In the genomic region with DNA sequence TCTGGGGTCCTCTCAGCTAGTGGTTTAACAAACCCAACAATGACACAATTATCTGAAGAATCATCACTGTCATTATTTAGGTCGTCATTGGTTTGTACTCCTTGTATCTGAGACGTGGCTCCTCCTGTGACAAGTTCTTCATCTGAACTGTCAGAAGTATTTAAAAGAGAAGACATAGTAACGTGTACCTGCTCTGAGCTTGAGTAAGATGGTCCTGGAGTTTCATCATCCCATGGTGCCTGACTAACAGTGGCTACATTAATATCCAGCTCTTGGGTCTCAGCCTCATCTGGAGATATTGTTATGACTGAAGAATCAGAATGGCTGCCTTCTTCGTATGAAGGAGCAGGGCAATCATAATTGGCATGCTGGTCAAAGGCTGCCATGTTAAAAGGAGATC, we compare ENCODE assay signal across 21 cellular contexts. TPM values are rescaled to one million over a fixed set of nuclear protein-coding genes. Genes with fewer than 3 reads are reported as not detected.
A peak's percentile ranks its signal among the peaks of the same experiment; 100 is the strongest.
DNase-seq lines count a peak whose midpoint lies in the region; ATAC-seq, FAIRE-seq and TF ChIP-seq lines count a peak whose summit lies in the region.
"Had no signal": no experiment of that assay in that cellular context is flagged by ENCODE, and none has a peak within 500 bp of the region (broad histone marks: within the 10 kb centered on the region; RNA-seq: fewer than 3 reads in every experiment).

No MANE protein-coding gene starts in this region.

- POLR2A ChIA-PET in activated CD4-positive, alpha-beta T cell treated with anti-CD3 and anti-CD28 coated beads for 36 hours (lab: Charles Lee): interaction anchor here (0.8 kb wide), 1 partner anchor 159 kb away, joined by 3 read pairs; no protein-coding TSS in a partner anchor
- POLR2A ChIA-PET in A549 (lab: Yijun Ruan, JAX): no interaction called here
- POLR2A ChIA-PET in WTC11 (lab: Charles Lee): no interaction called here

- CTCF ChIA-PET in activated CD4-positive, alpha-beta T cell treated with anti-CD3 and anti-CD28 coated beads for 36 hours (lab: Charles Lee): interaction anchor here (0.7 to 3.1 kb wide), 3 partner anchors 12 to 163 kb away, joined by 3 to 12 read pairs (median 6); no protein-coding TSS in a partner anchor
- CTCF ChIA-PET in A549 (lab: Yijun Ruan, JAX): interaction anchor here (1.1 to 9.3 kb wide), 3 partner anchors 17 to 166 kb away, joined by 4 to 91 read pairs (median 19); a partner anchor contains a TSS
- CTCF ChIA-PET in WTC11 (lab: Charles Lee): no interaction called here

- ATAC-seq in activated CD4-positive, alpha-beta T cell treated with anti-CD3 and anti-CD28 coated beads for 36 hours: peak; percentile 26
- no peak for ATAC-seq in A549
- ATAC-seq in WTC11: no peak
- ATAC-seq: GM12878 had no signal

- no peaks in the 10 kb centered on the region for H3K27me3 Mint-ChIP-seq in activated CD4-positive, alpha-beta T cell treated with anti-CD3 and anti-CD28 coated beads for 36 hours
- H3K27me3 Mint-ChIP-seq in WTC11 (ENCODE audit: low read depth): no peaks in the 10 kb centered on the region
- H3K27me3 Mint-ChIP-seq: CD4-positive, alpha-beta memory T cell had no signal

- no peak for TF ChIP-seq CTCF in A549 (IDR thresholded peaks at IDR 0.05)
- TF ChIP-seq CTCF in WTC11 (IDR thresholded peaks at IDR 0.05): no peak

- H3K4me3 Mint-ChIP-seq in activated CD4-positive, alpha-beta T cell treated with anti-CD3 and anti-CD28 coated beads for 36 hours: no peak overlapping the region
- no peak overlapping the region for H3K4me3 Mint-ChIP-seq in WTC11
- H3K4me3 Mint-ChIP-seq: CD4-positive, alpha-beta memory T cell had no signal

- no peak for DNase-seq in activated CD4-positive, alpha-beta T cell treated with anti-CD3 and anti-CD28 coated beads for 36 hours
- no peak for DNase-seq in activated CD4-positive, alpha-beta T cell treated with anti-CD3 and anti-CD28 coated beads, Interleukin-2, amount 50 U/mL, for 48 hours
- DNase-seq in A549 (ENCODE audit: low read depth in 1 of 2, low spot score in 1 of 2) (no peak), WTC11 (ENCODE audit: low spot score) (no peak), medulla oblongata (ENCODE audit: extremely low spot score) (no peak), UCSD-AML1 (lab: John Stamatoyannopoulos, UW; ENCODE audit: unreplicated experiment) (no peak)
- DNase-seq: C1 segment of cervical spinal cord; Calu3; CD4-positive, alpha-beta memory T cell; COR-L47; DMS153; DND-41; GM23248; H7; HCEC 1CT had no signal

- H3K4me1 ChIP-seq in A549: no peaks in the 10 kb centered on the region

- H3K4me1 Mint-ChIP-seq in activated CD4-positive, alpha-beta T cell treated with anti-CD3 and anti-CD28 coated beads for 36 hours: peaks cover 12% of the 10 kb centered on the region
- H3K4me1 Mint-ChIP-seq in WTC11: no peaks in the 10 kb centered on the region

- no peak overlapping the region for H3K27ac Mint-ChIP-seq in activated CD4-positive, alpha-beta T cell treated with anti-CD3 and anti-CD28 coated beads for 36 hours
- no peak overlapping the region for H3K27ac Mint-ChIP-seq in WTC11

- no peak overlapping the region for H3K4me3 ChIP-seq in A549
- H3K4me3 ChIP-seq: GM12878, GM23248 had no signal

- FAIRE-seq in A549 (lab: Jason Lieb, UNC): peak; percentile 32
- FAIRE-seq: A204.1, G401.6, GM12878, GM19239, H1 had no signal

- no peaks in the 10 kb centered on the region for H3K9me3 ChIP-seq in A549

- TF ChIP-seq RAD21 in A549 (conservative IDR thresholded peaks at IDR 0.05 in 1 of 2, IDR thresholded peaks at IDR 0.05 in 1 of 2): no peak

- intact Hi-C loops in activated CD4-positive, alpha-beta T cell treated with anti-CD3 and anti-CD28 coated beads for 36 hours (cut with DNase I, micrococcal nuclease): no loop called here

- H3K27ac ChIP-seq in A549: no peak overlapping the region
- H3K27ac ChIP-seq: 22Rv1, GM23248 had no signal

- no peak for TF ChIP-seq EP300 in A549 (IDR thresholded peaks at IDR 0.05)

- 91% methylated on average over 4 of the region's 4 CpGs for WGBS in A549 (ENCODE audit: missing lambda C conversion rate)

- no peak overlapping the region for H3K4me2 ChIP-seq in A549

- TF ChIP-seq POLR2A in A549 (IDR thresholded peaks at IDR 0.05; ENCODE audit: low read length): no peak

- H3K36me3 Mint-ChIP-seq in activated CD4-positive, alpha-beta T cell treated with anti-CD3 and anti-CD28 coated beads for 36 hours (ENCODE audit: low read depth): peaks cover 37% of the 10 kb centered on the region
- H3K36me3 Mint-ChIP-seq in WTC11: peaks cover 39% of the 10 kb centered on the region

- no peaks in the 10 kb centered on the region for H3K9me3 Mint-ChIP-seq in activated CD4-positive, alpha-beta T cell treated with anti-CD3 and anti-CD28 coated beads for 36 hours (ENCODE audit: low read depth)
- H3K9me3 Mint-ChIP-seq in WTC11: no peaks in the 10 kb centered on the region

TF ChIP-seq in A549, 52 proteins besides CTCF, POLR2A, EP300 and RAD21 (continues in another document):
- TF ChIP-seq PHF8 (IDR thresholded peaks at IDR 0.05; ENCODE audit: borderline replicate concordance, low read depth) (no peak), CEBPB (IDR thresholded peaks at IDR 0.05) (no peak), ZSCAN20 (CRISPR knock-in tag; IDR thresholded peaks at IDR 0.05) (no peak)
- TF ChIP-seq, protein P1, sequence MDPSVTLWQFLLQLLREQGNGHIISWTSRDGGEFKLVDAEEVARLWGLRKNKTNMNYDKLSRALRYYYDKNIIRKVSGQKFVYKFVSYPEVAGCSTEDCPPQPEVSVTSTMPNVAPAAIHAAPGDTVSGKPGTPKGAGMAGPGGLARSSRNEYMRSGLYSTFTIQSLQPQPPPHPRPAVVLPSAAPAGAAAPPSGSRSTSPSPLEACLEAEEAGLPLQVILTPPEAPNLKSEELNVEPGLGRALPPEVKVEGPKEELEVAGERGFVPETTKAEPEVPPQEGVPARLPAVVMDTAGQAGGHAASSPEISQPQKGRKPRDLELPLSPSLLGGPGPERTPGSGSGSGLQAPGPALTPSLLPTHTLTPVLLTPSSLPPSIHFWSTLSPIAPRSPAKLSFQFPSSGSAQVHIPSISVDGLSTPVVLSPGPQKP (IDR thresholded peaks at IDR 0.05; ENCODE audit: low read depth, low read length): no peak

TF ChIP-seq in WTC11, 78 proteins besides CTCF, POLR2A, EP300 and RAD21:
- TF ChIP-seq ATF1 (CRISPR knock-in tag; IDR thresholded peaks at IDR 0.05) (no peak), GABPB1 (CRISPR knock-in tag; IDR thresholded peaks at IDR 0.05) (peak; percentile 52; the same call in 1 of the 2 replicates), ZNF423 (CRISPR knock-in tag; IDR thresholded peaks at IDR 0.05) (no peak)
- TF ChIP-seq, protein P2, sequence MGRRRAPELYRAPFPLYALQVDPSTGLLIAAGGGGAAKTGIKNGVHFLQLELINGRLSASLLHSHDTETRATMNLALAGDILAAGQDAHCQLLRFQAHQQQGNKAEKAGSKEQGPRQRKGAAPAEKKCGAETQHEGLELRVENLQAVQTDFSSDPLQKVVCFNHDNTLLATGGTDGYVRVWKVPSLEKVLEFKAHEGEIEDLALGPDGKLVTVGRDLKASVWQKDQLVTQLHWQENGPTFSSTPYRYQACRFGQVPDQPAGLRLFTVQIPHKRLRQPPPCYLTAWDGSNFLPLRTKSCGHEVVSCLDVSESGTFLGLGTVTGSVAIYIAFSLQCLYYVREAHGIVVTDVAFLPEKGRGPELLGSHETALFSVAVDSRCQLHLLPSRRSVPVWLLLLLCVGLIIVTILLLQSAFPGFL (CRISPR knock-in tag; IDR thresholded peaks at IDR 0.05; ENCODE audit: borderline replicate concordance): no peak

RNA-seq across cellular contexts. Expression of a gene that starts 9.1 kb away (rescaled TPM):
- total RNA-seq in activated CD4-positive, alpha-beta T cell treated with anti-CD3 and anti-CD28 coated beads for 36 hours: 10 to 100 TPM; 16.1 to 19.5 TPM
- 10.8 and 12.4 TPM in 2 replicates for polyA plus RNA-seq in A549 (2011; rRNA removed)
- 3.3 and 3.4 TPM in 2 replicates for polyA plus RNA-seq in A549 (2012; cell fraction: cytosol; rRNA removed)
- polyA plus RNA-seq in A549 (2012; cell fraction: nucleus; rRNA removed): 1.2 and 2.5 TPM in 2 replicates
- 21.1 to 22.9 TPM (median 21.7 TPM) in 3 replicates for polyA plus RNA-seq in A549 (2017; fragmentation: RNase III; extraction: RNeasy Plus Mini Kit Qiagen cat#74134 plus additional on column Dnase treatment)
- 1.9 and 2.7 TPM in 2 replicates for polyA minus RNA-seq in A549 (2011; rRNA and poly(A)+ RNA removed)
- 13.6 to 20.5 TPM (median 14.5 TPM) in 3 replicates for total RNA-seq in WTC11 (2021)

RNA-seq across cellular contexts. Expression of a gene that starts 9.3 kb away (rescaled TPM):
- 10 to 100 TPM; 14.4 to 18.9 TPM for total RNA-seq in activated CD4-positive, alpha-beta T cell treated with anti-CD3 and anti-CD28 coated beads for 36 hours
- polyA plus RNA-seq in A549 (2011; rRNA removed): 18.8 and 22.2 TPM in 2 replicates
- polyA plus RNA-seq in A549 (2012; cell fraction: cytosol; rRNA removed): 3.0 and 3.1 TPM in 2 replicates
- 2.7 and 3.5 TPM in 2 replicates for polyA plus RNA-seq in A549 (2012; cell fraction: nucleus; rRNA removed)
- polyA plus RNA-seq in A549 (2017; fragmentation: RNase III; extraction: RNeasy Plus Mini Kit Qiagen cat#74134 plus additional on column Dnase treatment): 15.2 to 19.3 TPM (median 18.2 TPM) in 3 replicates
- polyA minus RNA-seq in A549 (2011; rRNA and poly(A)+ RNA removed): 14.9 and 16.7 TPM in 2 replicates
- 23.3 to 26.1 TPM (median 23.7 TPM) in 3 replicates for total RNA-seq in WTC11 (2021)

RNA-seq across cellular contexts. Expression of a gene that starts 17.1 kb away (rescaled TPM):
- 1 to 10 TPM; 8.9 to 9.7 TPM for total RNA-seq in activated CD4-positive, alpha-beta T cell treated with anti-CD3 and anti-CD28 coated beads for 36 hours
- polyA plus RNA-seq in A549 (2011; rRNA removed) (3.9 and 4.8 TPM in 2 replicates), A549 (2017; fragmentation: RNase III; extraction: RNeasy Plus Mini Kit Qiagen cat#74134 plus additional on column Dnase treatment) (3.8 to 4.8 TPM (median 4.1 TPM) in 3 replicates)
- 0.38 and 0.49 TPM in 2 replicates for polyA plus RNA-seq in A549 (2012; cell fraction: cytosol; rRNA removed)
- 0.46 and 0.69 TPM in 2 replicates for polyA plus RNA-seq in A549 (2012; cell fraction: nucleus; rRNA removed)
- polyA minus RNA-seq in A549 (2011; rRNA and poly(A)+ RNA removed): 1.7 and 2.3 TPM in 2 replicates
- total RNA-seq in WTC11 (2021): 6.0 to 7.5 TPM (median 6.2 TPM) in 3 replicates

RNA-seq across cellular contexts. Expression of a gene that starts 29.9 kb away (rescaled TPM):
- 10 to 100 TPM; 29.6 to 67.0 TPM for total RNA-seq in activated CD4-positive, alpha-beta T cell treated with anti-CD3 and anti-CD28 coated beads for 36 hours
- polyA plus RNA-seq in A549 (2011; rRNA removed): 64.6 and 91.0 TPM in 2 replicates
- polyA plus RNA-seq in A549 (2012; cell fraction: cytosol; rRNA removed): 79.9 and 96.5 TPM in 2 replicates
- polyA plus RNA-seq in A549 (2012; cell fraction: nucleus; rRNA removed): 32.6 and 58.1 TPM in 2 replicates
- polyA plus RNA-seq in A549 (2017; fragmentation: RNase III; extraction: RNeasy Plus Mini Kit Qiagen cat#74134 plus additional on column Dnase treatment): 158 to 176 TPM (median 166 TPM) in 3 replicates
- polyA minus RNA-seq in A549 (2011; rRNA and poly(A)+ RNA removed): 9.8 and 20.2 TPM in 2 replicates
- total RNA-seq in WTC11 (2021): 56.0 to 67.2 TPM (median 62.4 TPM) in 3 replicates
